In genomic region chr22:42922374-42923177, GRCh38 we compare ENCODE assay signal across 14 cellular contexts.
A peak's percentile ranks its signal among the peaks of the same experiment; 100 is the strongest.
DNase-seq lines count a peak whose midpoint lies in the region; ATAC-seq, FAIRE-seq and TF ChIP-seq lines count a peak whose summit lies in the region.
"Had no signal": no experiment of that assay in that cellular context is flagged by ENCODE, and none has a peak within 500 bp of the region (broad histone marks: within the 10 kb centered on the region; RNA-seq: fewer than 3 reads in every experiment).

No MANE protein-coding gene starts in this region.

- TF ChIP-seq RAD21 in liver (IDR thresholded peaks at IDR 0.05) (peak; percentile 14 to 41), HepG2 (CRISPR knock-in tag; IDR thresholded peaks at IDR 0.05) (no peak)

- intact Hi-C loops in HepG2 (cut with micrococcal nuclease; ENCODE audit: unreplicated experiment), result no loop called here

- H3K4me2 ChIP-seq in HepG2 (ENCODE audit: low read depth, low read length), result no peak overlapping the region
- peak overlapping the region; percentile 0 for H3K4me2 ChIP-seq in astrocyte (ENCODE audit: low read length)

- H3K27me3 Mint-ChIP-seq in astrocyte (ENCODE audit: low read depth, unreplicated experiment), result no peaks in the 10 kb centered on the region

- H3K79me2 ChIP-seq in HepG2 (ENCODE audit: insufficient read depth, low read length), result peaks cover 77% of the 10 kb centered on the region
- peaks cover 78% of the 10 kb centered on the region for H3K79me2 ChIP-seq in astrocyte (ENCODE audit: insufficient read depth, low read length)

- ATAC-seq in HepG2 (no peak; the same call in 1 of the 3 replicates), GM19397 (IDR thresholded peaks at IDR 0.05; ENCODE audit: unreplicated experiment) (no peak)

- H3K27me3 ChIP-seq in liver (ENCODE audit: control insufficient read depth in 4 of 4, insufficient read depth in 4 of 4, low read length in 3 of 4) (no peaks in the 10 kb centered on the region), HepG2 (ENCODE audit: control insufficient read depth in 1 of 2, insufficient read depth in 2 of 2, low read length in 2 of 2) (no peaks in the 10 kb centered on the region), astrocyte (ENCODE audit: insufficient read depth, low read length) (no peaks in the 10 kb centered on the region)
- H3K27me3 ChIP-seq: brain microvascular endothelial cell, gastrocnemius medialis, Peyer's patch had no signal

- peak overlapping the region; percentile 79 for H3K27ac Mint-ChIP-seq in astrocyte (ENCODE audit: unreplicated experiment)

- H2AFZ ChIP-seq in HepG2 (ENCODE audit: low read length) (no peak overlapping the region), astrocyte (ENCODE audit: low read depth, low read length) (no peak overlapping the region)

- DNase-seq in HepG2 (ENCODE audit: low spot score) (no peak), astrocyte (ENCODE audit: low read depth) (no peak), AG20443 (ENCODE audit: low spot score) (no peak), NCI-H1694 (lab: John Stamatoyannopoulos, UW) (no peak), caudate nucleus (lab: John Stamatoyannopoulos, UW) (no peak)
- DNase-seq: activated CD4-positive, alpha-beta T cell treated with anti-CD3 and anti-CD28 coated beads, Interleukin-2, amount 50 U/mL, for 4 hours; gastrocnemius medialis; NCI-H1105 treated with DMSO at 0.1 percent for 48 hours; Peyer's patch had no signal

- TF ChIP-seq EP300 in HepG2 (IDR thresholded peaks at IDR 0.05; ENCODE audit: low read depth in 2 of 2, low read length in 2 of 2) (no peak), HepG2 (CRISPR knock-in tag; IDR thresholded peaks at IDR 0.05; ENCODE audit: borderline replicate concordance) (no peak)

- no peak overlapping the region for H3K4me3 Mint-ChIP-seq in astrocyte (ENCODE audit: unreplicated experiment)

- H3K36me3 ChIP-seq in liver (ENCODE audit: control insufficient read depth in 4 of 4, insufficient read depth in 3 of 4, low read depth in 1 of 4, low read length in 3 of 4), result no peaks in the 10 kb centered on the region
- H3K36me3 ChIP-seq in HepG2 (replicated peaks in 1 of 2; ENCODE audit: control insufficient read depth in 1 of 2, insufficient read depth in 2 of 2, low read length in 2 of 2), result no peaks in the 10 kb centered on the region; a peak in 2 of 5 replicates
- H3K36me3 ChIP-seq in astrocyte (ENCODE audit: insufficient read depth, low read length), result no peaks in the 10 kb centered on the region
- peaks cover 8% of the 10 kb centered on the region for H3K36me3 ChIP-seq in mesodermal cell (ENCODE audit: control insufficient read depth, insufficient read depth, low read length)
- H3K36me3 ChIP-seq: brain microvascular endothelial cell, gastrocnemius medialis, Peyer's patch had no signal

- no peak overlapping the region for H3K9ac ChIP-seq in liver (ENCODE audit: low read depth in 1 of 2, low read length in 2 of 2)
- no peak overlapping the region for H3K9ac ChIP-seq in HepG2 (ENCODE audit: insufficient read depth, low read depth, low read length)
- H3K9ac ChIP-seq in astrocyte (ENCODE audit: low read length), result peak overlapping the region; percentile 34

- peak overlapping the region in 1 of 2 donors; percentile 7 for H3K27ac ChIP-seq in liver (ENCODE audit: low read depth in 1 of 2, low read length in 2 of 2)
- H3K27ac ChIP-seq in HepG2 (ENCODE audit: extremely low read length, insufficient read depth, low read length), result no peak overlapping the region
- peak overlapping the region; percentile 63 for H3K27ac ChIP-seq in astrocyte (ENCODE audit: low read depth, low read length)
- peak overlapping the region; percentile 77 for H3K27ac ChIP-seq in mesodermal cell (ENCODE audit: low read depth, low read length, severe bottlenecking)
- H3K27ac ChIP-seq in caudate nucleus (ENCODE audit: low read depth, low read length), result no peak overlapping the region
- H3K27ac ChIP-seq: brain microvascular endothelial cell had no signal

- WGBS in liver, result 71% methylated on average over 13 of the region's 13 CpGs
- 96% methylated on average over 10 of the region's 13 CpGs for WGBS in HepG2 (ENCODE audit: low lambda C conversion rate)
- 92 to 94% methylated on average over 12 to 13 of the region's 13 CpGs for WGBS in mesodermal cell (ENCODE audit: insufficient coverage in 2 of 2), 2 experiments

- no peaks in the 10 kb centered on the region for H3K9me3 ChIP-seq in liver (ENCODE audit: control insufficient read depth in 4 of 4, low read length in 3 of 4)
- H3K9me3 ChIP-seq in HepG2 (ENCODE audit: low read length), result no peaks in the 10 kb centered on the region
- H3K9me3 ChIP-seq in astrocyte (ENCODE audit: insufficient read depth, low read depth, low read length), result no peaks in the 10 kb centered on the region
- H3K9me3 ChIP-seq in mesodermal cell (ENCODE audit: control insufficient read depth, low read length), result no peaks in the 10 kb centered on the region
- H3K9me3 ChIP-seq: gastrocnemius medialis, Peyer's patch had no signal

- FAIRE-seq in HepG2 (lab: Jason Lieb, UNC) (no peak), astrocyte (lab: Jason Lieb, UNC) (no peak)
- FAIRE-seq: GM12892 had no signal

- H3K4me3 ChIP-seq in liver (ENCODE audit: low read depth in 1 of 3, low read length in 3 of 3) (no peak overlapping the region), HepG2 (replicated peaks in 1 of 3; ENCODE audit: insufficient read depth in 1 of 3, low read depth in 2 of 3, low read length in 3 of 3) (no peak overlapping the region), astrocyte (ENCODE audit: insufficient read depth, low read depth, low read length) (no peak overlapping the region), mesodermal cell (ENCODE audit: extremely low read depth, insufficient read depth, low read length, poor library complexity, severe bottlenecking) (no peak overlapping the region)
- H3K4me3 ChIP-seq: gastrocnemius medialis, Peyer's patch had no signal

- no peak for TF ChIP-seq POLR2A in HepG2 (IDR thresholded peaks at IDR 0.05; ENCODE audit: insufficient read depth in 1 of 2, low read depth in 2 of 2, low read length in 2 of 2)

- peaks cover 40% of the 10 kb centered on the region for H3K4me1 Mint-ChIP-seq in astrocyte (ENCODE audit: low read depth, unreplicated experiment)

- no peaks in the 10 kb centered on the region for H3K9me3 Mint-ChIP-seq in astrocyte (ENCODE audit: unreplicated experiment)

- peaks cover 5% of the 10 kb centered on the region for H3K36me3 Mint-ChIP-seq in astrocyte (ENCODE audit: low read depth, unreplicated experiment)

- peaks cover 16% of the 10 kb centered on the region; the same call in 1 of the 2 replicates for H4K20me1 ChIP-seq in HepG2 (ENCODE audit: insufficient read depth, low read length)
- peaks cover 71% of the 10 kb centered on the region for H4K20me1 ChIP-seq in astrocyte (ENCODE audit: insufficient read depth, low read length)

- peaks cover 0 to 15% (median 10%) of the 10 kb centered on the region in 4 donors for H3K4me1 ChIP-seq in liver (ENCODE audit: control insufficient read depth in 4 of 4, insufficient read depth in 4 of 4, low read length in 3 of 4)
- H3K4me1 ChIP-seq in HepG2 (ENCODE audit: insufficient read depth, low read length), result peaks cover 72% of the 10 kb centered on the region
- peaks cover 29% of the 10 kb centered on the region for H3K4me1 ChIP-seq in astrocyte (ENCODE audit: insufficient read depth, low read length)
- peaks cover 47% of the 10 kb centered on the region for H3K4me1 ChIP-seq in mesodermal cell (ENCODE audit: control insufficient read depth, insufficient read depth, low read length, poor library complexity, severe bottlenecking)

- no TSS peak for BruUV-seq in HepG2 (replicated peaks; lab: Mats Ljungman, UMichigan)

- in situ Hi-C loops in HepG2 (cut with HindIII; ENCODE audit: extremely low pct_ligation_motif_present, low pct_unique_long_range_greater_than_20kb), result no loop called here

- POLR2A ChIA-PET in HepG2 (lab: Yijun Ruan, JAX), result interaction anchor here (0.8 kb wide), 1 partner anchor 72 kb away, joined by 3 read pairs; no protein-coding TSS in a partner anchor

- CTCF ChIA-PET in HepG2 (lab: Yijun Ruan, JAX; ENCODE audit: low intra/inter-chr PET ratio, low total read pairs), result no interaction called here

- TF ChIP-seq CTCF in liver (IDR thresholded peaks at IDR 0.05; ENCODE audit: low read depth, low read length, missing input control) (no peak), HepG2 (CRISPR knock-in tag; IDR thresholded peaks at IDR 0.05) (no peak), astrocyte (IDR thresholded peaks at IDR 0.05; ENCODE audit: insufficient read depth, low read depth, low read length) (no peak)

TF ChIP-seq in liver, 16 proteins besides CTCF, POLR2A, EP300 and RAD21 (continues in another document):
- no peak for TF ChIP-seq EGR1 (IDR thresholded peaks at IDR 0.05; ENCODE audit: low read depth in 2 of 2)
- TF ChIP-seq, protein P1, sequence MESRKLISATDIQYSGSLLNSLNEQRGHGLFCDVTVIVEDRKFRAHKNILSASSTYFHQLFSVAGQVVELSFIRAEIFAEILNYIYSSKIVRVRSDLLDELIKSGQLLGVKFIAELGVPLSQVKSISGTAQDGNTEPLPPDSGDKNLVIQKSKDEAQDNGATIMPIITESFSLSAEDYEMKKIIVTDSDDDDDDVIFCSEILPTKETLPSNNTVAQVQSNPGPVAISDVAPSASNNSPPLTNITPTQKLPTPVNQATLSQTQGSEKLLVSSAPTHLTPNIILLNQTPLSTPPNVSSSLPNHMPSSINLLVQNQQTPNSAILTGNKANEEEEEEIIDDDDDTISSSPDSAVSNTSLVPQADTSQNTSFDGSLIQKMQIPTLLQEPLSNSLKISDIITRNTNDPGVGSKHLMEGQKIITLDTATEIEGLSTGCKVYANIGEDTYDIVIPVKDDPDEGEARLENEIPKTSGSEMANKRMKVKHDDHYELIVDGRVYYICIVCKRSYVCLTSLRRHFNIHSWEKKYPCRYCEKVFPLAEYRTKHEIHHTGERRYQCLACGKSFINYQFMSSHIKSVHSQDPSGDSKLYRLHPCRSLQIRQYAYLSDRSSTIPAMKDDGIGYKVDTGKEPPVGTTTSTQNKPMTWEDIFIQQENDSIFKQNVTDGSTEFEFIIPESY (IDR thresholded peaks at IDR 0.05), result peak; percentile 56

TF ChIP-seq in HepG2, 621 proteins besides CTCF, POLR2A, EP300 and RAD21 (continues in another document):
- TF ChIP-seq TEAD3 (CRISPR knock-in tag; optimal IDR thresholded peaks at IDR 0.05; ENCODE audit: borderline replicate concordance), result no peak
- TF ChIP-seq KLF6 (CRISPR knock-in tag; IDR thresholded peaks at IDR 0.05), result no peak
- no peak for TF ChIP-seq ZUFSP (CRISPR knock-in tag; IDR thresholded peaks at IDR 0.05; ENCODE audit: borderline replicate concordance)

Comparison
In these comparisons a context has a peak if more than half of its experiments do, and no peak if none do; other contexts are left out.
1. H3K27ac ChIP-seq: peak in astrocyte (single experiment) and mesodermal cell (single experiment); none in HepG2 (single experiment) and caudate nucleus (single experiment).